Comparison of ENCODE assay signal across 8 cellular contexts in genomic region chr9:26946753-26947727, GRCh38. TPM values are rescaled to one million over a fixed set of nuclear protein-coding genes. Genes with fewer than 3 reads are reported as not detected.
DNase-seq lines count a peak whose midpoint lies in the region; ATAC-seq, FAIRE-seq and TF ChIP-seq lines count a peak whose summit lies in the region.

Gene PLAA (minus strand): TSS chr9:26947242. CDS start chr9:26947045, 197 bp downstream.

- H3K27ac ChIP-seq in HUES64 (ENCODE audit: low read depth, low read length) (peak within 1 kb of the TSS; percentile 99), PC-3 (ENCODE audit: low read length) (peak within 1 kb of the TSS; percentile 97), esophagus (ENCODE audit: low read depth in 2 of 2, low read length in 1 of 2) (peak within 1 kb of the TSS; percentile 97 to 99), muscle layer of colon (ENCODE audit: low read depth, low read length) (peak within 1 kb of the TSS; percentile 85)

- H3K27me3 Mint-ChIP-seq in activated T-cell treated with anti-CD3 and anti-CD28 coated beads, Interleukin-2, amount 50 U/mL, for 24 hours: peaks cover 6% of the 10 kb centered on the region

- intact Hi-C loops in PC-3 (cut with micrococcal nuclease): loop anchor here (1.0 kb wide), 2 partner anchors 9 to 55 kb away; partner anchors contain the start of genes CAAP1 and IFT74

- peaks cover 10% of the 10 kb centered on the region; the same call in 1 of the 2 replicates for H3K4me1 ChIP-seq in HUES64 (ENCODE audit: insufficient read depth, low read length)
- H3K4me1 ChIP-seq in PC-3 (ENCODE audit: insufficient read depth, low read length): peaks cover 24% of the 10 kb centered on the region
- no peaks in the 10 kb centered on the region for H3K4me1 ChIP-seq in esophagus (ENCODE audit: control insufficient read depth in 2 of 2, insufficient read depth in 2 of 2, low read length in 1 of 2)
- peaks cover 29% of the 10 kb centered on the region for H3K4me1 ChIP-seq in muscle layer of colon (ENCODE audit: insufficient read depth, low read length)

- H3K9me3 Mint-ChIP-seq in activated T-cell treated with anti-CD3 and anti-CD28 coated beads, Interleukin-2, amount 50 U/mL, for 24 hours: no peaks in the 10 kb centered on the region

- no peaks in the 10 kb centered on the region for H3K9me3 ChIP-seq in HUES64 (ENCODE audit: insufficient read depth, low read depth, low read length)
- H3K9me3 ChIP-seq in PC-3 (ENCODE audit: low read length): no peaks in the 10 kb centered on the region
- no peaks in the 10 kb centered on the region for H3K9me3 ChIP-seq in esophagus (ENCODE audit: control insufficient read depth in 2 of 2, insufficient read depth in 1 of 2, low read depth in 1 of 2, low read length in 1 of 2)
- H3K9me3 ChIP-seq in muscle layer of colon (ENCODE audit: low read length): no peaks in the 10 kb centered on the region

- no peaks in the 10 kb centered on the region for H3F3A ChIP-seq in PC-3 (ENCODE audit: low read length, unreplicated experiment)

- TF ChIP-seq CTCF in D721Med (IDR thresholded peaks at IDR 0.05; ENCODE audit: insufficient read depth, missing control alignments): no peak
- no peak for TF ChIP-seq CTCF in PC-3 (conservative IDR thresholded peaks at IDR 0.05; ENCODE audit: low read depth, low read length)

- ATAC-seq in GM21447 (IDR thresholded peaks at IDR 0.05; ENCODE audit: unreplicated experiment): peak; percentile 98
- ATAC-seq in PC-3: peak; percentile 97

- peak within 1 kb of the TSS; percentile 98 for H3K4me3 Mint-ChIP-seq in activated T-cell treated with anti-CD3 and anti-CD28 coated beads, Interleukin-2, amount 50 U/mL, for 24 hours

- no TSS peak for BruUV-seq in PC-3 (replicated peaks; lab: Mats Ljungman, UMichigan)

- peaks cover 50% of the 10 kb centered on the region for H3K79me2 ChIP-seq in PC-3 (ENCODE audit: low read length)

- peak within 1 kb of the TSS; percentile 97 for H2AFZ ChIP-seq in PC-3 (ENCODE audit: low read length)

- H3K36me3 ChIP-seq in HUES64 (ENCODE audit: insufficient read depth, low read length): no peaks in the 10 kb centered on the region
- H3K36me3 ChIP-seq in PC-3 (ENCODE audit: low read depth, low read length): peaks cover 7% of the 10 kb centered on the region
- H3K36me3 ChIP-seq in esophagus (ENCODE audit: control insufficient read depth in 2 of 2, insufficient read depth in 2 of 2, low read length in 1 of 2): no peaks in the 10 kb centered on the region
- H3K36me3 ChIP-seq in muscle layer of colon (ENCODE audit: insufficient read depth, low read length): no peaks in the 10 kb centered on the region

- POLR2A ChIA-PET in PC-3 (lab: Charles Lee; ENCODE audit: unreplicated experiment): interaction anchor here (0.6 to 0.9 kb wide), 3 partner anchors 9 to 1315 kb away, joined by 3 to 4 read pairs (median 3); no protein-coding TSS in a partner anchor

- peaks cover 21% of the 10 kb centered on the region; the same call in 1 of the 2 replicates for H4K20me1 ChIP-seq in PC-3 (ENCODE audit: low read length)

- WGBS in HUES64: under 1% methylated on average over 76 of the region's 76 CpGs
- WGBS in esophagus, 2 donors: 0% methylated on average over 76 of the region's 76 CpGs

- no peaks in the 10 kb centered on the region for H3K9me2 ChIP-seq in PC-3 (replicated peaks; ENCODE audit: low read length)

- no peak for FAIRE-seq in D721Med (lab: Jason Lieb, UNC)

- H3K4me3 ChIP-seq in HUES64 (ENCODE audit: low read length): peak within 1 kb of the TSS; percentile 97
- H3K4me3 ChIP-seq in PC-3 (ENCODE audit: low read length): peak within 1 kb of the TSS; percentile 88
- peak within 1 kb of the TSS; percentile 80 to 98 for H3K4me3 ChIP-seq in esophagus (ENCODE audit: low read depth in 1 of 2, low read length in 2 of 2)
- H3K4me3 ChIP-seq in muscle layer of colon (ENCODE audit: low read depth in 1 of 2, low read length in 2 of 2): peak within 1 kb of the TSS; percentile 67 to 88

- H3K36me3 Mint-ChIP-seq in activated T-cell treated with anti-CD3 and anti-CD28 coated beads, Interleukin-2, amount 50 U/mL, for 24 hours (ENCODE audit: low read depth): peaks cover 54% of the 10 kb centered on the region

- H3K9ac ChIP-seq in HUES64 (ENCODE audit: low read depth, low read length): peak within 1 kb of the TSS; percentile 94
- H3K9ac ChIP-seq in PC-3 (ENCODE audit: low read length): peak within 1 kb of the TSS; percentile 99
- peak within 1 kb of the TSS; percentile 91 for H3K9ac ChIP-seq in muscle layer of colon (ENCODE audit: low read length)

- H3K4me1 Mint-ChIP-seq in activated T-cell treated with anti-CD3 and anti-CD28 coated beads, Interleukin-2, amount 50 U/mL, for 24 hours (ENCODE audit: low read depth): peaks cover 55% of the 10 kb centered on the region

- CTCF ChIA-PET in PC-3 (lab: Charles Lee): interaction anchor here (0.5 kb wide), 1 partner anchor 20 kb away, joined by 3 read pairs; no protein-coding TSS in a partner anchor

- DNase-seq in D721Med (ENCODE audit: insufficient read length, low spot score) (peak; percentile 66), PC-3 (peak; percentile 85)
- peak; percentile 89 for DNase-seq in activated T-cell treated with anti-CD3 and anti-CD28 coated beads, Interleukin-2, amount 50 U/mL, for 24 hours
- peak; percentile 75 for DNase-seq in stimulated activated CD8-positive, alpha-beta memory T cell treated with anti-CD3 and anti-CD28 coated beads, Interleukin-7, amount 100 ng/mL, for 24 hours (ENCODE audit: low read depth)

- H3K27me3 ChIP-seq in HUES64 (ENCODE audit: insufficient read depth, low read length) (no peaks in the 10 kb centered on the region), PC-3 (ENCODE audit: low read length) (no peaks in the 10 kb centered on the region), esophagus (ENCODE audit: control insufficient read depth in 1 of 2, insufficient read depth in 2 of 2, low read length in 2 of 2) (peaks cover 0 to 2% of the 10 kb centered on the region in 2 donors), muscle layer of colon (ENCODE audit: control insufficient read depth in 1 of 2, insufficient read depth in 2 of 2, low read length in 2 of 2) (no peaks in the 10 kb centered on the region)

- peak within 1 kb of the TSS; percentile 96 for H3K4me2 ChIP-seq in PC-3 (ENCODE audit: low read length)

- H3K27ac Mint-ChIP-seq in activated T-cell treated with anti-CD3 and anti-CD28 coated beads, Interleukin-2, amount 50 U/mL, for 24 hours: peak within 1 kb of the TSS; percentile 100

RNA-seq across cellular contexts. Expression of gene PLAA, which starts in this region (rescaled TPM):
- 39.6 TPM for polyA plus RNA-seq in HUES64 (2013, experiment 1 of 2)
- polyA plus RNA-seq in HUES64 (2013, experiment 2 of 2): 41.3 TPM
- 27.2 and 34.6 TPM in 2 replicates for total RNA-seq in PC-3 (2014; rRNA removed)
- 10 to 100 TPM in 1 of 2 donors, 1 to 10 TPM in 1; 8.9 to 13.9 TPM for polyA plus RNA-seq in esophagus

Comparison
In these comparisons a context has a peak if more than half of its experiments do, and no peak if none do; other contexts are left out.
1. Peak in every context shown above with its lines: DNase-seq, ATAC-seq, H3K4me3 ChIP-seq and H3K27ac ChIP-seq.